8 cellular contexts compared by ENCODE assay signal in genomic region chr18:62523255-62523588, GRCh38. TPM values are rescaled to one million over a fixed set of nuclear protein-coding genes. Genes with fewer than 3 reads are reported as not detected.
DNase-seq lines count a peak whose midpoint lies in the region; ATAC-seq and TF ChIP-seq lines count a peak whose summit lies in the region.

No MANE protein-coding gene starts in this region.

- no peaks in the 10 kb centered on the region for H3K27me3 ChIP-seq in gastroesophageal sphincter

- DNase-seq in GM10248 (ENCODE audit: extremely low spot score) (peak; percentile 89), RWPE1 (ENCODE audit: low spot score) (no peak), DMS79 (lab: John Stamatoyannopoulos, UW) (no peak)
- DNase-seq in activated CD4-positive, alpha-beta T cell treated with anti-CD3 and anti-CD28 coated beads for 48 hours = no peak
- no peak for DNase-seq in stimulated activated naive CD4-positive, alpha-beta T cell (lab: John Stamatoyannopoulos, UW)

- POLR2A ChIA-PET in GM10248 (lab: Yijun Ruan, JAX) (interaction anchor here (0.5 kb wide), 1 partner anchor 17 kb away, joined by 6 read pairs; no protein-coding TSS in a partner anchor), RWPE1 (lab: Yijun Ruan, JAX; ENCODE audit: low non-redundant PET) (interaction anchor here (1.4 kb wide), 1 partner anchor 37 kb away, joined by 4 read pairs; no protein-coding TSS in a partner anchor)

- CTCF ChIA-PET in GM10248 (lab: Yijun Ruan, JAX) = interaction anchor here (1.3 to 3.0 kb wide), 3 partner anchors 60 to 98 kb away, joined by 4 to 10 read pairs (median 4); no protein-coding TSS in a partner anchor
- CTCF ChIA-PET in RWPE1 (lab: Yijun Ruan, JAX) = interaction anchor here (0.6 kb wide), 1 partner anchor 10 kb away, joined by 5 read pairs; no protein-coding TSS in a partner anchor

- no peak for ATAC-seq in gastroesophageal sphincter
- no peak for ATAC-seq in HG03025 (IDR thresholded peaks at IDR 0.05; ENCODE audit: low FRiP score, unreplicated experiment)

- H3K9me3 ChIP-seq in gastroesophageal sphincter = no peaks in the 10 kb centered on the region

- H3K27ac ChIP-seq in RWPE1 (peak overlapping the region; percentile 97), gastroesophageal sphincter (peak overlapping the region; percentile 65 to 100 (median 96)), skin epidermis (peak overlapping the region in 20 of 21 experiments; percentile 80 to 97 (median 92))

- H3K36me3 ChIP-seq in gastroesophageal sphincter = no peaks in the 10 kb centered on the region

- no peak for TF ChIP-seq EP300 in gastroesophageal sphincter (IDR thresholded peaks at IDR 0.05)

- H3K4me3 ChIP-seq in gastroesophageal sphincter = peak overlapping the region; percentile 72 to 98
- peak overlapping the region; percentile 74 to 95 (median 89) for H3K4me3 ChIP-seq in skin epidermis

- TF ChIP-seq POLR2A in gastroesophageal sphincter (IDR thresholded peaks at IDR 0.05) = no peak

- peaks cover 0 to 42% (median 12%) of the 10 kb centered on the region in 3 donors for H3K4me1 ChIP-seq in gastroesophageal sphincter

- TF ChIP-seq CTCF in GM10248 (IDR thresholded peaks at IDR 0.05; ENCODE audit: control extremely low read depth, extremely low read depth, low read depth, missing control alignments) (no peak), RWPE1 (conservative IDR thresholded peaks at IDR 0.05; ENCODE audit: low read depth) (no peak), gastroesophageal sphincter (IDR thresholded peaks at IDR 0.05) (no peak)

- WGBS in gastroesophageal sphincter (ENCODE audit: low coverage in 1 of 2), 2 donors = no CpG with 5 or more reads among the region's 62 CpGs

RNA-seq across cellular contexts. Expression of gene ZCCHC2, which starts 0.4 kb away (rescaled TPM):
- total RNA-seq in gastroesophageal sphincter = 10 to 100 TPM; 16.8 to 30.8 (median 22.7) TPM
